Comparison of ENCODE assay signal across 10 cellular contexts in the genomic region with DNA sequence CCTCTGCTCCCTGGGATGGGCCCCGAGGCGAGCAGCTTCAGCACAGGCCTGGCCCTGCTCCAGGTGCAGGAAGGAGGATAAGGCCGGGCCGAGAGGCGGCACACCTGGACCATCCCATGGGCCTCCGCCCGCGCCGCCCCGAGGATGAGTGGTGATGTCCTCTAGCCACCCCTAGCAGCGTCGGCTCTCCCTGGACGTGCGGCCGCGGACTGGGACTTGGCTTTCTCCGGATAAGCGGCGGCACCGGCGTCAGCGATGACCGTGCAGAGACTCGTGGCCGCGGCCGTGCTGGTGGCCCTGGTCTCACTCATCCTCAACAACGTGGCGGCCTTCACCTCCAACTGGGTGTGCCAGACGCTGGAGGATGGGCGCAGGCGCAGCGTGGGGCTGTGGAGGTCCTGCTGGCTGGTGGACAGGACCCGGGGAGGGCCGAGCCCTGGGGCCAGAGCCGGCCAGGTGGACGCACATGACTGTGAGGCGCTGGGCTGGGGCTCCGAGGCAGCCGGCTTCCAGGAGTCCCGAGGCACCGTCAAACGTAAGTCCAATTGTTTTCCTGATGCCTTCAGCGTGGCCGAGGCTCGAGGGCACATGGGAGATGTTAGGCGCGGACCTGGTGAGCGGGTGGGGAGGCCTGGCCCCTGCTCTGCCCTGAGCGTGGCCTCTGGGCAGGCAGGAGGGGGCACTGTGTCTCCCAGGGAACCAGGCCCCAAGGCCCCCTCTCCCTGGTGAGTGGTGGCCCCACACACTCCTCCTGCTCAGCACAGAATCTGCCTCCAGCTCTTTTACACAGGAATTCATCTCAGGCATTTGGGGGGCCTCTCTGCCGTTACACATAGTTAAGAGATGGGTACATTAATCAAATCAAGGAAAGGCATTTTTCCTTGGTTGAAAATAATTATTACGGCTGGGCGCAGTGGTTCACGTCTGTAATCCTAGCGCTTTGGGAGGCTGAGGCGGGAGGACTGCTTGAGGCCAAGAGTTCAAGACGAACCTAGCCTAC. TPM values are rescaled to one million over a fixed set of nuclear protein-coding genes. Genes with fewer than 3 reads are reported as not detected.
DNase-seq lines count a peak whose midpoint lies in the region; ATAC-seq and TF ChIP-seq lines count a peak whose summit lies in the region.
"Had no signal": no experiment of that assay in that cellular context is flagged by ENCODE, and none has a peak within 500 bp of the region (broad histone marks: within the 10 kb centered on the region; RNA-seq: fewer than 3 reads in every experiment).

No MANE protein-coding gene starts in this region.

- H3K4me1 Mint-ChIP-seq in CD14-positive monocyte, result peaks cover 15% of the 10 kb centered on the region
- no peaks in the 10 kb centered on the region for H3K4me1 Mint-ChIP-seq in endodermal cell

- H3K9ac ChIP-seq in endodermal cell (ENCODE audit: extremely low read depth, low read length, poor library complexity, severe bottlenecking), result no peak overlapping the region

- H3K27me3 ChIP-seq in psoas muscle (ENCODE audit: insufficient read depth in 3 of 3, low read length in 2 of 3) (no peaks in the 10 kb centered on the region), endodermal cell (ENCODE audit: control insufficient read depth, insufficient read depth, low read length, poor library complexity, severe bottlenecking) (no peaks in the 10 kb centered on the region)

- intact Hi-C loops in CD14-positive monocyte (cut with micrococcal nuclease), result no loop called here
- intact Hi-C loops in psoas muscle (cut with DNase I), result loop anchor here in 1 of 2 donors (5.0 kb wide), 1 partner anchor 42 kb away; a partner anchor contains a TSS

- TF ChIP-seq CTCF in CD14-positive monocyte (IDR thresholded peaks at IDR 0.05) (no peak), psoas muscle (IDR thresholded peaks at IDR 0.05) (no peak), endodermal cell (conservative IDR thresholded peaks at IDR 0.05) (no peak)

- 60 to 67% (median 66%) methylated on average over 55 to 57 of the region's 57 CpGs for WGBS in psoas muscle, 3 donors
- 96% methylated on average over 47 to 57 of the region's 57 CpGs for WGBS in endodermal cell (ENCODE audit: insufficient coverage in 1 of 2, insufficient read length in 1 of 2), 2 experiments

- peaks cover 0 to 10% (median 0%) of the 10 kb centered on the region in 7 donors for H3K9me3 Mint-ChIP-seq in CD14-positive monocyte
- no peaks in the 10 kb centered on the region for H3K9me3 Mint-ChIP-seq in endodermal cell

- H3K27me3 Mint-ChIP-seq in CD14-positive monocyte (ENCODE audit: low read depth in 3 of 3) (peaks cover 37 to 52% (median 41%) of the 10 kb centered on the region in 3 donors), endodermal cell (ENCODE audit: insufficient read depth) (no peaks in the 10 kb centered on the region)

- H3K4me3 Mint-ChIP-seq in CD14-positive monocyte (peak overlapping the region; percentile 52 to 78), endodermal cell (no peak overlapping the region)

- H3K4me1 ChIP-seq in psoas muscle (peaks cover 11% of the 10 kb centered on the region), endodermal cell (ENCODE audit: control insufficient read depth, insufficient read depth, low read length) (no peaks in the 10 kb centered on the region)

- no peaks in the 10 kb centered on the region for H3K9me3 ChIP-seq in psoas muscle
- no peaks in the 10 kb centered on the region for H3K9me3 ChIP-seq in endodermal cell (ENCODE audit: control insufficient read depth, low read length)

- H3K27ac Mint-ChIP-seq in CD14-positive monocyte (peak overlapping the region in 2 of 7 donors; percentile 21 to 30), endodermal cell (no peak overlapping the region)

- H3K4me3 ChIP-seq in psoas muscle, result peak overlapping the region; percentile 72
- H3K4me3 ChIP-seq in endodermal cell (ENCODE audit: low read length), result no peak overlapping the region
- H3K4me3 ChIP-seq: GM12878 had no signal

- peak overlapping the region; percentile 76 for H3K27ac ChIP-seq in psoas muscle
- H3K27ac ChIP-seq in endodermal cell (ENCODE audit: low read depth, low read length), result no peak overlapping the region

- ATAC-seq in psoas muscle (no peak), HG02642 (IDR thresholded peaks at IDR 0.05; ENCODE audit: poor library complexity, unreplicated experiment) (no peak)

- H3K36me3 ChIP-seq in psoas muscle (ENCODE audit: insufficient read depth in 1 of 2, low read depth in 1 of 2) (peaks cover 0 to 4% of the 10 kb centered on the region in 2 donors), endodermal cell (ENCODE audit: control insufficient read depth, insufficient read depth, low read length) (no peaks in the 10 kb centered on the region)

- DNase-seq in CD14-positive monocyte (ENCODE audit: low spot score) (no peak), fibroblast of peridontal ligament (ENCODE audit: extremely low read depth) (peak; percentile 24), psoas muscle (peak in 1 of 2 donors; percentile 69), GM19240 (ENCODE audit: insufficient read length, low spot score) (no peak), endodermal cell (no peak), HUDEP-2 (lab: John Stamatoyannopoulos, UW; ENCODE audit: unreplicated experiment in 76 of 76) (no peak)
- peak; percentile 42 to 50 for DNase-seq in activated CD4-positive, alpha-beta T cell treated with anti-CD3 and anti-CD28 coated beads, Interleukin-2, amount 50 U/mL, for 48 hours

- peaks cover 7 to 18% of the 10 kb centered on the region in 2 donors for H3K36me3 Mint-ChIP-seq in CD14-positive monocyte
- no peaks in the 10 kb centered on the region for H3K36me3 Mint-ChIP-seq in endodermal cell (ENCODE audit: low read depth)

RNA-seq across cellular contexts. Expression of a gene that starts 0.9 kb away (rescaled TPM):
- polyA plus RNA-seq in CD14-positive monocyte (1 to 10 TPM; 1.3 to 1.5 TPM), psoas muscle (10 to 100 TPM; 11.8 to 22.3 (median 12.0) TPM)
- total RNA-seq in psoas muscle (10 to 100 TPM in 2 of 4 donors, 1 to 10 TPM in 2; 7.5 to 21.7 (median 10.2) TPM), endodermal cell (not detected)
- 0.32 TPM for polyA plus RNA-seq in endodermal cell (2013, experiment 1 of 2)
- 0.66 TPM for polyA plus RNA-seq in endodermal cell (2013, experiment 2 of 2)

RNA-seq across cellular contexts. Expression of a gene that starts 41.2 kb away (rescaled TPM):
- 10 to 100 TPM in 1 of 2 donors, 1 to 10 TPM in 1; 7.3 to 11.4 TPM for polyA plus RNA-seq in CD14-positive monocyte
- total RNA-seq in psoas muscle, result 10 to 100 TPM; 15.8 to 23.8 (median 19.6) TPM
- 10 to 100 TPM; 11.6 to 18.3 (median 14.0) TPM for polyA plus RNA-seq in psoas muscle
- 10 to 100 TPM; 85.0 to 91.7 TPM for total RNA-seq in endodermal cell
- 41.8 TPM for polyA plus RNA-seq in endodermal cell (2013, experiment 1 of 2)
- polyA plus RNA-seq in endodermal cell (2013, experiment 2 of 2), result 36.9 TPM

RNA-seq across cellular contexts. Expression of a gene that starts 45.6 kb away (rescaled TPM):
- not detected for polyA plus RNA-seq in CD14-positive monocyte
- under 1 TPM in 1 of 4 donors, not detected in 3; 0.26 TPM for total RNA-seq in psoas muscle
- under 1 TPM in 2 of 3 donors, not detected in 1; 0.04 to 0.23 TPM for polyA plus RNA-seq in psoas muscle
- not detected for total RNA-seq in endodermal cell
- not detected for polyA plus RNA-seq in endodermal cell (2013, experiment 1 of 2)
- not detected for polyA plus RNA-seq in endodermal cell (2013, experiment 2 of 2)
- total RNA-seq: GM12878; T-helper 1 cell treated with Interleukin-12 subunit alpha and Interleukin-12 subunit beta and Interleukin-4 antibody, amounts not matched to agents 30 ng/mL and 1 ng/mL, for 36 hours had no signal
- polyA plus RNA-seq: GM12878 had no signal

RNA-seq across cellular contexts. Expression of a gene that starts 59.5 kb away (rescaled TPM):
- polyA plus RNA-seq in CD14-positive monocyte (10 to 100 TPM; 37.4 to 56.5 TPM), psoas muscle (10 to 100 TPM; 27.0 to 33.6 (median 29.7) TPM)
- total RNA-seq in psoas muscle (10 to 100 TPM; 41.2 to 65.4 (median 46.2) TPM), endodermal cell (10 to 100 TPM; 94.4 to 96.7 TPM)
- polyA plus RNA-seq in endodermal cell (2013, experiment 1 of 2), result 47.6 TPM
- 47.0 TPM for polyA plus RNA-seq in endodermal cell (2013, experiment 2 of 2)

Comparison
In these comparisons a context has a peak if more than half of its experiments do, and no peak if none do; other contexts are left out.
1. DNase-seq: peak in activated CD4-positive, alpha-beta T cell treated with anti-CD3 and anti-CD28 coated beads, Interleukin-2, amount 50 U/mL, for 48 hours (2 of 2) and fibroblast of peridontal ligament (single experiment); none in CD14-positive monocyte (single experiment), GM19240 (single experiment), endodermal cell (single experiment) and HUDEP-2 (0 of 76).
2. RNA of a gene that starts 0.9 kb away (total RNA-seq): 7.5 to 21.7 TPM in psoas muscle; not detected in endodermal cell; every median in the first group is over 4 times any median in the second.